In the genomic region with DNA sequence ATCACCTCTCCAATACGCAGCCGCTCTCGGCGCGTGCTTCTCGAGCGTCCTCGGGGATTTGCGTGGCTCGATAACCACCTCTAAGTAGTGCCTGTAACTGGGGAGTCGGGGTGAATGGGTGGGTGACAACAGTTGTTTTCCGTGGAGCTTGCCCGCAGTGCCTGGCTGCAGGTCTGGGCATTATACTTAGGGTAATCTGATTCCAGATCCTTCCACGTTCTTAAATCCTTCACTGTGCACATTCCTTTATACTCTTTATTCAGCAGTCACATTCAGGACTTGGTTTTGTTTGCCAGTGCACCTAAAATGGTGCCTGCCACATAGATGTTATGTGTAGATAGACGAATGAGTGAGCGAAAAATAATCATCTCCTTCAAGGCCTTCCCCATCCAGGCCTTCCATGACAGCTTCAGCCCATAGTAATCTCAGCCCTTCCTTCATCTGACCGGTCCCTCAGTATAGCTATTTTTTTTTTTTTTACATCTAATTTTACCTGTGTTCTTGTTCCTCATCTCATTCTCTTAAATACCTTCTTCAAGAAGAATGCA, we compare ENCODE assay signal across 8 cellular contexts. TPM values are rescaled to one million over a fixed set of nuclear protein-coding genes. Genes with fewer than 3 reads are reported as not detected.
DNase-seq lines count a peak whose midpoint lies in the region; ATAC-seq and TF ChIP-seq lines count a peak whose summit lies in the region.

No MANE protein-coding gene starts in this region.

- intact Hi-C loops in IMR-90 (cut with micrococcal nuclease), result loop anchor here (1.0 to 2.0 kb wide), 2 partner anchors 55 to 109 kb away; partner anchors contain the start of gene CAPRIN1
- intact Hi-C loops in vagina (cut with DNase I), result loop anchor here (5.0 kb wide), 1 partner anchor 54 kb away; the partner anchor contains the start of gene CAPRIN1

- no peak; the same call in 1 of the 2 replicates for TF ChIP-seq POLR2A in IMR-90 (IDR thresholded peaks at IDR 0.05; ENCODE audit: low read depth, low read length)
- TF ChIP-seq POLR2A in vagina (IDR thresholded peaks at IDR 0.05), result no peak

- TF ChIP-seq CTCF in IMR-90 (conservative IDR thresholded peaks at IDR 0.05; ENCODE audit: low read depth, low read length) (no peak), brain microvascular endothelial cell (IDR thresholded peaks at IDR 0.05; ENCODE audit: low read depth, low read length, missing control alignments) (no peak), vagina (IDR thresholded peaks at IDR 0.05) (no peak)

- CTCF ChIA-PET in IMR-90 (lab: Yijun Ruan, JAX), result interaction anchor here (0.7 kb wide), 1 partner anchor 8 kb away, joined by 3 read pairs; no protein-coding TSS in a partner anchor

- no peak overlapping the region for H2BK15ac ChIP-seq in IMR-90 (ENCODE audit: low read depth, low read length)

- ATAC-seq in IMR-90 (ENCODE audit: low read depth) (no peak), GM21526 (IDR thresholded peaks at IDR 0.05; ENCODE audit: low FRiP score, unreplicated experiment) (no peak)

- POLR2A ChIA-PET in IMR-90 (lab: Charles Lee; ENCODE audit: unreplicated experiment), result interaction anchor here (0.9 kb wide), 1 partner anchor 9 kb away, joined by 4 read pairs; no protein-coding TSS in a partner anchor

- peak overlapping the region; percentile 25 for H3K23ac ChIP-seq in IMR-90 (ENCODE audit: low read depth, low read length)

- H3K4ac ChIP-seq in IMR-90 (ENCODE audit: low read depth, low read length), result peak overlapping the region; percentile 65

- H3K18ac ChIP-seq in IMR-90 (ENCODE audit: low read depth, low read length), result no peak overlapping the region

- in situ Hi-C loops in Caki2 (cut with HindIII; ENCODE audit: low pct_unique_long_range_greater_than_20kb, low sequenced_read_pairs), result no loop called here
- in situ Hi-C loops in IMR-90 (cut with MboI; ENCODE audit: low sequenced_read_pairs), result no loop called here
- in situ Hi-C loops in brain microvascular endothelial cell (cut with HindIII; ENCODE audit: low pct_ligation_motif_present, low sequenced_read_pairs), result no loop called here

- dilution Hi-C loops in IMR-90 (cut with HindIII; ENCODE audit: low sequenced_read_pairs, unreplicated experiment), result no loop called here

- H2BK20ac ChIP-seq in IMR-90 (ENCODE audit: low read depth, low read length), result no peak overlapping the region

- peak overlapping the region; percentile 97 for H2AK9ac ChIP-seq in IMR-90 (replicated peaks; ENCODE audit: low read depth, low read length, poor library complexity)

- peak overlapping the region; percentile 14 for H2BK5ac ChIP-seq in IMR-90 (ENCODE audit: low read depth, low read length, poor library complexity, severe bottlenecking)

- H4K91ac ChIP-seq in IMR-90 (ENCODE audit: insufficient read depth, low read depth, low read length), result peak overlapping the region; percentile 13; the same call in 1 of the 2 replicates

- TSS peak; percentile 19 for BruUV-seq in IMR-90 (replicated peaks; lab: Mats Ljungman, UMichigan)

- H3K9ac ChIP-seq in IMR-90 (ENCODE audit: low read depth, low read length), result peak overlapping the region; percentile 72

- H3K14ac ChIP-seq in IMR-90 (replicated peaks; ENCODE audit: low read depth, low read length), result peak overlapping the region; percentile 37

- TF ChIP-seq RAD21 in IMR-90 (IDR thresholded peaks at IDR 0.05; ENCODE audit: low read length), result no peak

- H3K9me3 ChIP-seq in IMR-90 (ENCODE audit: control insufficient read depth, insufficient read depth, low read length) (no peaks in the 10 kb centered on the region), vagina (no peaks in the 10 kb centered on the region)

- DNase-seq in Caki2 (ENCODE audit: low read depth) (peak; percentile 2), IMR-90 (peak; percentile 18), brain microvascular endothelial cell (peak; percentile 12), medulla oblongata (ENCODE audit: extremely low spot score) (peak; percentile 3), vagina (ENCODE audit: extremely low spot score in 2 of 2) (no peak), GOT3 (lab: John Stamatoyannopoulos, UW) (no peak), NCI-H1417 treated with DMSO at 0.1 percent for 48 hours (lab: John Stamatoyannopoulos, UW) (no peak)

- no peaks in the 10 kb centered on the region; the same call in 1 of the 2 replicates for H4K20me1 ChIP-seq in IMR-90 (ENCODE audit: insufficient read depth, low read length)

- peak overlapping the region; percentile 18; the same call in 1 of the 2 replicates for H4K5ac ChIP-seq in IMR-90 (ENCODE audit: low read depth, low read length)

- peak overlapping the region; percentile 83 for H2AK5ac ChIP-seq in IMR-90 (ENCODE audit: low read depth, low read length)

- H2AFZ ChIP-seq in IMR-90 (replicated peaks; ENCODE audit: low read length, poor library complexity), result peak overlapping the region; percentile 96

- 0% methylated on average over 3 of the region's 17 CpGs; no CpG with 5 or more reads in 1 of the 2 experiments for WGBS in IMR-90 (ENCODE audit: extremely low coverage in 2 of 2, insufficient read length in 1 of 2), 2 experiments

- no peaks in the 10 kb centered on the region for H3K27me3 ChIP-seq in IMR-90 (ENCODE audit: control insufficient read depth, insufficient read depth, low read length)
- H3K27me3 ChIP-seq in brain microvascular endothelial cell (replicated peaks), result no peaks in the 10 kb centered on the region
- H3K27me3 ChIP-seq in vagina, result no peaks in the 10 kb centered on the region

- peak overlapping the region; percentile 45 for H3K56ac ChIP-seq in IMR-90 (ENCODE audit: extremely low read depth, insufficient read depth, low read length)

- no peaks in the 10 kb centered on the region for H3K9me1 ChIP-seq in IMR-90 (ENCODE audit: insufficient read depth, low read length)

- H3K36me3 ChIP-seq in IMR-90 (ENCODE audit: control insufficient read depth, insufficient read depth, low read length) (peaks cover 9% of the 10 kb centered on the region), brain microvascular endothelial cell (replicated peaks) (peaks cover 34% of the 10 kb centered on the region), vagina (peaks cover 0 to 25% of the 10 kb centered on the region in 2 donors)

- H3K4me2 ChIP-seq in IMR-90 (ENCODE audit: low read depth, low read length), result peak overlapping the region; percentile 79

- H4K8ac ChIP-seq in IMR-90 (ENCODE audit: low read depth in 2 of 2, low read length in 2 of 2), result peak overlapping the region; percentile 6 to 90

- peak overlapping the region; percentile 62 for H3K4me3 ChIP-seq in IMR-90 (ENCODE audit: insufficient read depth, low read depth, low read length)
- peak overlapping the region; percentile 92 for H3K4me3 ChIP-seq in brain microvascular endothelial cell (ENCODE audit: low read depth, low read length)
- H3K4me3 ChIP-seq in vagina, result peak overlapping the region; percentile 61 to 68

- no peak overlapping the region for H2BK120ac ChIP-seq in IMR-90 (ENCODE audit: low read depth, low read length)

- peak overlapping the region; percentile 62 for H3K27ac ChIP-seq in IMR-90 (ENCODE audit: insufficient read depth, low read length)
- H3K27ac ChIP-seq in brain microvascular endothelial cell, result peak overlapping the region; percentile 84
- H3K27ac ChIP-seq in vagina, result peak overlapping the region; percentile 83

- H3K4me1 ChIP-seq in IMR-90 (ENCODE audit: control insufficient read depth, insufficient read depth, low read length), result peaks cover 2% of the 10 kb centered on the region; the same call in 1 of the 2 replicates
- peaks cover 21% of the 10 kb centered on the region for H3K4me1 ChIP-seq in vagina

- peaks cover 8 to 38% of the 10 kb centered on the region in 2 experiments for H3K79me1 ChIP-seq in IMR-90 (ENCODE audit: low read depth in 1 of 2, low read length in 2 of 2)

TF ChIP-seq in IMR-90, 13 proteins besides CTCF, POLR2A, EP300 and RAD21:
- no peak for TF ChIP-seq MAFK (IDR thresholded peaks at IDR 0.05; ENCODE audit: low read depth, low read length)
- TF ChIP-seq MAZ (IDR thresholded peaks at IDR 0.05; ENCODE audit: borderline replicate concordance, low read depth, low read length), result no peak
- no peak for TF ChIP-seq FOS (IDR thresholded peaks at IDR 0.05; ENCODE audit: low read depth, low read length)
- TF ChIP-seq RCOR1 (IDR thresholded peaks at IDR 0.05; ENCODE audit: insufficient replicate concordance, low read length), result no peak
- no peak for TF ChIP-seq RFX5 (IDR thresholded peaks at IDR 0.05; ENCODE audit: low read depth, low read length)
- TF ChIP-seq CEBPB (IDR thresholded peaks at IDR 0.05; ENCODE audit: low read depth, low read length), result no peak
- TF ChIP-seq ELK1 (IDR thresholded peaks at IDR 0.05; ENCODE audit: borderline replicate concordance, low read depth, low read length), result no peak
- no peak for TF ChIP-seq CHD1 (IDR thresholded peaks at IDR 0.05; ENCODE audit: low read depth, low read length)
- TF ChIP-seq BHLHE40 (IDR thresholded peaks at IDR 0.05; ENCODE audit: low read depth, low read length), result no peak
- no peak for TF ChIP-seq NFE2L2 (IDR thresholded peaks at IDR 0.05; ENCODE audit: low read depth, low read length)
- no peak for TF ChIP-seq SMC3 (IDR thresholded peaks at IDR 0.05; ENCODE audit: low read depth, low read length)

RNA-seq across cellular contexts. Expression of gene NAT10, which starts 0.6 kb away (rescaled TPM):
- 35.6 and 38.6 TPM in 2 replicates for total RNA-seq in Caki2 (2014; rRNA removed; shearing (Covaris generic); ENCODE audit: low replicate concordance)
- total RNA-seq in IMR-90 (2012; rRNA removed) (31.9 and 34.8 TPM in 2 replicates), vagina (24.8 TPM)
- 28.0 and 28.1 TPM in 2 replicates for polyA plus RNA-seq in IMR-90 (2012; rRNA removed)
- polyA plus RNA-seq in IMR-90 (2012; cell fraction: cytosol; rRNA removed), result 13.6 and 19.4 TPM in 2 replicates
- 37.8 and 53.4 TPM in 2 replicates for polyA plus RNA-seq in IMR-90 (2012; cell fraction: nucleus; rRNA removed; ENCODE audit: low replicate concordance)

RNA-seq across cellular contexts. Expression of gene CAPRIN1, which starts 54.5 kb away (rescaled TPM):
- 67.4 and 79.4 TPM in 2 replicates for total RNA-seq in Caki2 (2014; rRNA removed; shearing (Covaris generic); ENCODE audit: low replicate concordance)
- total RNA-seq in IMR-90 (2012; rRNA removed), result 253 and 266 TPM in 2 replicates
- 107 and 127 TPM in 2 replicates for polyA plus RNA-seq in IMR-90 (2012; rRNA removed)
- polyA plus RNA-seq in IMR-90 (2012; cell fraction: cytosol; rRNA removed), result 46.8 and 91.7 TPM in 2 replicates
- polyA plus RNA-seq in IMR-90 (2012; cell fraction: nucleus; rRNA removed; ENCODE audit: low replicate concordance), result 71.0 and 99.2 TPM in 2 replicates
- total RNA-seq in vagina, result 123 TPM

Comparison
In these comparisons a context has a peak if more than half of its experiments do, and no peak if none do; other contexts are left out.
1. DNase-seq: peak in Caki2 (single experiment), IMR-90 (single experiment), brain microvascular endothelial cell (single experiment) and medulla oblongata (single experiment); none in vagina (0 of 2), GOT3 (single experiment) and NCI-H1417 treated with DMSO at 0.1 percent for 48 hours (single experiment).
2. Peak in every context shown above with its lines, with median percentiles within 50 percentile points of each other: H3K27ac ChIP-seq and H3K4me3 ChIP-seq.